23 cellular contexts compared by ENCODE assay signal in genomic region chr6:109184638-109185037, GRCh38.
DNase-seq lines count a peak whose midpoint lies in the region; ATAC-seq and TF ChIP-seq lines count a peak whose summit lies in the region.
"Had no signal": no experiment of that assay in that cellular context is flagged by ENCODE, and none has a peak within 500 bp of the region (broad histone marks: within the 10 kb centered on the region; RNA-seq: fewer than 3 reads in every experiment).

No MANE protein-coding gene starts in this region.

- H3K9me3 Mint-ChIP-seq in naive B cell, result no peaks in the 10 kb centered on the region
- H3K9me3 Mint-ChIP-seq: CD4-positive, alpha-beta T cell; CD8-positive, alpha-beta T cell had no signal

- H3K27me3 ChIP-seq in Karpas-422 (ENCODE audit: low read length), result no peaks in the 10 kb centered on the region
- H3K27me3 ChIP-seq: BLaER1 treated with 17β-estradiol and CSF1 and Interleukin-3, amounts not matched to agents 10 nM and 100 nM had no signal

- H3K4me3 Mint-ChIP-seq in naive B cell, result peak overlapping the region in 2 of 8 donors; percentile 16 to 75
- H3K4me3 Mint-ChIP-seq: CD4-positive, alpha-beta T cell; CD8-positive, alpha-beta T cell had no signal

- ATAC-seq in naive B cell (ENCODE audit: low read depth in 2 of 2), result peak; percentile 53 to 68
- ATAC-seq in GM21723 (IDR thresholded peaks at IDR 0.05; ENCODE audit: unreplicated experiment), result no peak
- ATAC-seq: CD8-positive, alpha-beta T cell; GM12878 had no signal

- no peaks in the 10 kb centered on the region for H3K79me2 ChIP-seq in Karpas-422 (ENCODE audit: low read length)
- H3K79me2 ChIP-seq in OCI-LY7 (ENCODE audit: insufficient read depth, low read depth, low read length), result no peaks in the 10 kb centered on the region

- H3K4me3 ChIP-seq in Karpas-422 (ENCODE audit: low read length) (no peak overlapping the region; the same call in 1 of the 2 replicates), OCI-LY7 (ENCODE audit: low read depth, low read length, poor library complexity, severe bottlenecking) (no peak overlapping the region), coronary artery (no peak overlapping the region)
- H3K4me3 ChIP-seq: BLaER1 treated with 17β-estradiol and CSF1 and Interleukin-3, amounts not matched to agents 10 nM and 100 nM; GM12878 had no signal

- H3K27me3 Mint-ChIP-seq in naive B cell, result no peaks in the 10 kb centered on the region

- H4K20me1 ChIP-seq in Karpas-422 (ENCODE audit: insufficient read depth, low read depth, low read length) (no peaks in the 10 kb centered on the region), OCI-LY7 (ENCODE audit: insufficient read depth, low read length) (no peaks in the 10 kb centered on the region)
- H4K20me1 ChIP-seq: BLaER1 treated with 17β-estradiol and CSF1 and Interleukin-3, amounts not matched to agents 10 nM and 100 nM had no signal

- H3K9me2 ChIP-seq in Karpas-422 (replicated peaks; ENCODE audit: insufficient read depth, low read length) (no peaks in the 10 kb centered on the region), OCI-LY7 (ENCODE audit: insufficient read depth, low read length) (no peaks in the 10 kb centered on the region)

- H2AFZ ChIP-seq in Karpas-422 (ENCODE audit: low read length) (no peak overlapping the region), OCI-LY7 (ENCODE audit: low read length) (peak overlapping the region; percentile 36)

- TF ChIP-seq CTCF in OCI-LY7 (conservative IDR thresholded peaks at IDR 0.05; ENCODE audit: low read length) (no peak), coronary artery (IDR thresholded peaks at IDR 0.05) (no peak)

- H3K9ac ChIP-seq in Karpas-422 (ENCODE audit: low read length), result no peak overlapping the region
- H3K9ac ChIP-seq: BLaER1 treated with 17β-estradiol and CSF1 and Interleukin-3, amounts not matched to agents 10 nM and 100 nM had no signal

- intact Hi-C loops in OCI-LY7 (cut with micrococcal nuclease; ENCODE audit: unreplicated experiment), result no loop called here

- no peak overlapping the region for H3K27ac ChIP-seq in Karpas-422 (ENCODE audit: low read length)
- H3K27ac ChIP-seq in OCI-LY7 (ENCODE audit: low read depth, low read length, poor library complexity, severe bottlenecking), result no peak overlapping the region
- H3K27ac ChIP-seq in coronary artery, result no peak overlapping the region
- H3K27ac ChIP-seq: BLaER1 treated with 17β-estradiol and CSF1 and Interleukin-3, amounts not matched to agents 10 nM and 100 nM; C4-2B had no signal

- CTCF ChIA-PET in OCI-LY7 (lab: Charles Lee; ENCODE audit: unreplicated experiment), result no interaction called here

- H3K9me3 ChIP-seq in Karpas-422 (ENCODE audit: low read length), result no peaks in the 10 kb centered on the region
- no peaks in the 10 kb centered on the region for H3K9me3 ChIP-seq in OCI-LY7 (ENCODE audit: low read length)
- H3K9me3 ChIP-seq: BLaER1 treated with 17β-estradiol and CSF1 and Interleukin-3, amounts not matched to agents 10 nM and 100 nM; Caco-2 had no signal

- H3K36me3 ChIP-seq in Karpas-422 (ENCODE audit: insufficient read depth, low read length), result no peaks in the 10 kb centered on the region
- H3K36me3 ChIP-seq in OCI-LY7 (ENCODE audit: insufficient read depth, low read length), result no peaks in the 10 kb centered on the region
- H3K36me3 ChIP-seq: BLaER1 treated with 17β-estradiol and CSF1 and Interleukin-3, amounts not matched to agents 10 nM and 100 nM had no signal

- peaks cover 8 to 27% (median 13%) of the 10 kb centered on the region in 3 donors for H3K4me1 Mint-ChIP-seq in naive B cell

- H3K36me3 Mint-ChIP-seq in naive B cell, result no peaks in the 10 kb centered on the region
- H3K36me3 Mint-ChIP-seq: CD8-positive, alpha-beta T cell had no signal

- DNase-seq in NOMO-1 treated with DMSO at 0.1 percent for 48 hours (lab: John Stamatoyannopoulos, UW; ENCODE audit: unreplicated experiment), result peak; percentile 4
- no peak for DNase-seq in NOMO-1 treated with dmso at 0.1 percent for 144 hours (lab: John Stamatoyannopoulos, UW; ENCODE audit: unreplicated experiment)
- DNase-seq in Karpas-422, result peak; percentile 54
- peak; percentile 36 for DNase-seq in OCI-LY7 (ENCODE audit: low spot score)
- peak; percentile 9 for DNase-seq in naive B cell
- DNase-seq in coronary artery (ENCODE audit: low spot score), result no peak
- no peak for DNase-seq in activated CD4-positive, alpha-beta T cell treated with anti-CD3 and anti-CD28 coated beads, Interleukin-2, amount 50 U/mL, for 48 hours
- DNase-seq: 8988T; ACHN; Caco-2; Calu3; CD4-positive, alpha-beta T cell; CD8-positive, alpha-beta T cell; DMS 273 treated with DMSO at 0.1 percent for 48 hours; DMS53; DMS79; DND-41; EL; GDM1 had no signal

- POLR2A ChIA-PET in OCI-LY7 (lab: Charles Lee), result no interaction called here

- H3K4me2 ChIP-seq in Karpas-422 (ENCODE audit: low read depth, low read length, poor library complexity, severe bottlenecking) (peak overlapping the region; percentile 24), OCI-LY7 (ENCODE audit: low read length) (peak overlapping the region; percentile 40)
- H3K4me2 ChIP-seq: BLaER1 treated with 17β-estradiol and CSF1 and Interleukin-3, amounts not matched to agents 10 nM and 100 nM had no signal

- H3K4me1 ChIP-seq in Karpas-422 (ENCODE audit: low read length), result peaks cover 22% of the 10 kb centered on the region
- peaks cover 12% of the 10 kb centered on the region for H3K4me1 ChIP-seq in OCI-LY7 (ENCODE audit: insufficient read depth, low read length, poor library complexity, severe bottlenecking)
- H3K4me1 ChIP-seq: Caco-2 had no signal

- BruUV-seq in OCI-LY7 (replicated peaks; lab: Mats Ljungman, UMichigan), result no TSS peak

- peak overlapping the region in 1 of 6 donors; percentile 78 for H3K27ac Mint-ChIP-seq in naive B cell
- H3K27ac Mint-ChIP-seq: CD4-positive, alpha-beta T cell; CD8-positive, alpha-beta T cell had no signal

Comparison
In these comparisons a context has a peak if more than half of its experiments do, and no peak if none do; other contexts are left out.
1. DNase-seq: peak in NOMO-1 treated with DMSO at 0.1 percent for 48 hours (single experiment), Karpas-422 (single experiment), OCI-LY7 (single experiment) and naive B cell (single experiment); none in NOMO-1 treated with dmso at 0.1 percent for 144 hours (single experiment), coronary artery (single experiment) and activated CD4-positive, alpha-beta T cell treated with anti-CD3 and anti-CD28 coated beads, Interleukin-2, amount 50 U/mL, for 48 hours (0 of 2).